ENCODE assay signal across 27 cellular contexts in the genomic region with DNA sequence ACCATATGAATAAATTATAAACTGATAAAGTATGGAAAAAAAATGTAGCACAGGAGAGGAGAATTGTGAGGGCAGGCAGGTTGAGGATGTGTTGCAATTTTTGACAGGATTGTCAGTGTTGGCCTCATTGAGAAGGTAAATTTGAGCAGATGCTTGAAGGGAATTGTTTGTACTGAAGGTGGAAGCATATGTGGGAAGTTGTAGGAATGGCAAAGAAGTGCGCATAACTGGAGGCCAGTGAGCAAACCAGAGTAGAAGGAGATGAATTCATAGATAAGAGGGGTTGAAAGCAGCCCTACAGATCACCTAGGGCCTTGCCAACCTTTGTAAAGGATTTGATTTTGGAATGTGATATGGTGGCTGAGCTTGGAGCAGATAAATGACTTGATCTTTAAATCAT.
"Had no signal": no experiment of that assay in that cellular context is flagged by ENCODE, and none has a peak within 500 bp of the region (broad histone marks: within the 10 kb centered on the region; RNA-seq: fewer than 3 reads in every experiment).

No MANE protein-coding gene starts in this region.

- H3K27me3 Mint-ChIP-seq: activated CD4-positive, alpha-beta T cell treated with anti-CD3 and anti-CD28 coated beads, Interleukin-2, amount 10 ng/mL, durations not matched to agents 7 days and 5 days had no signal

- ATAC-seq: activated CD8-positive, alpha-beta T cell treated with anti-CD3 and anti-CD28 coated beads, Interleukin-2, amount 10 ng/mL, durations not matched to agents 7 days and 5 days; activated naive CD4-positive, alpha-beta T cell treated with anti-CD3 and anti-CD28 coated beads, Interleukin-2, amount 50 U/mL, for 72 hours; body of pancreas; Panc1 had no signal

- H3K27ac Mint-ChIP-seq: activated CD4-positive, alpha-beta T cell treated with anti-CD3 and anti-CD28 coated beads, Interleukin-2, amount 10 ng/mL, durations not matched to agents 7 days and 5 days; activated CD8-positive, alpha-beta T cell treated with anti-CD3 and anti-CD28 coated beads, Interleukin-2, amount 10 ng/mL, durations not matched to agents 7 days and 5 days; activated naive CD4-positive, alpha-beta T cell treated with anti-CD3 and anti-CD28 coated beads, Interleukin-2, amount 50 U/mL, for 72 hours had no signal

- H3K27ac ChIP-seq: adrenal gland, body of pancreas, breast epithelium, KMS-11, SJCRH30, SK-N-MC, WERI-Rb-1 had no signal

- DNase-seq: activated CD4-positive, alpha-beta T cell treated with anti-CD3 and anti-CD28 coated beads for 1 hour; activated CD4-positive, alpha-beta T cell treated with anti-CD3 and anti-CD28 coated beads, Interleukin-2, amount 10 ng/mL, durations not matched to agents 7 days and 5 days; activated CD4-positive, alpha-beta T cell treated with anti-CD3 and anti-CD28 coated beads, Interleukin-2, amount 50 U/mL, for 48 hours; activated CD4-positive, CD25-positive, alpha-beta regulatory T cell; activated CD8-positive, alpha-beta T cell treated with anti-CD3 and anti-CD28 coated beads, Interleukin-2, amount 10 ng/mL, durations not matched to agents 7 days and 5 days; activated effector memory CD4-positive, alpha-beta T cell treated with anti-CD3 and anti-CD28 coated beads, Interleukin-2, amount 50 U/mL, for 16 hours; activated naive CD4-positive, alpha-beta T cell; adrenal gland; body of pancreas; NCI-H1092 treated with DMSO at 0.1 percent for 48 hours; NCI-H1417; NCI-H187 treated with DMSO at 0.1 percent for 48 hours; NCI-H2081; NCI-H226; NCI-H446 treated with DMSO at 0.1 percent for 48 hours; NCI-H524; NCI-H69; NCI-H82; SHP77; SJCRH30; T1000; WERI-Rb-1 had no signal

- H3K4me3 Mint-ChIP-seq: activated CD4-positive, alpha-beta T cell treated with anti-CD3 and anti-CD28 coated beads, Interleukin-2, amount 10 ng/mL, durations not matched to agents 7 days and 5 days; activated CD8-positive, alpha-beta T cell treated with anti-CD3 and anti-CD28 coated beads, Interleukin-2, amount 10 ng/mL, durations not matched to agents 7 days and 5 days had no signal
